Comparison of ENCODE assay signal across 9 cellular contexts in genomic region chr16:8655184-8655717, GRCh38. TPM values are rescaled to one million over a fixed set of nuclear protein-coding genes. Genes with fewer than 3 reads are reported as not detected.
DNase-seq lines count a peak whose midpoint lies in the region; ATAC-seq and TF ChIP-seq lines count a peak whose summit lies in the region.
"Had no signal": no experiment of that assay in that cellular context is flagged by ENCODE, and none has a peak within 500 bp of the region (broad histone marks: within the 10 kb centered on the region; RNA-seq: fewer than 3 reads in every experiment).

No MANE protein-coding gene starts in this region.

- H3K4me1 Mint-ChIP-seq in activated CD4-positive, alpha-beta memory T cell treated with anti-CD3 and anti-CD28 coated beads for 36 hours (ENCODE audit: low read depth) = peaks cover 18% of the 10 kb centered on the region

- H3K27ac Mint-ChIP-seq in activated CD4-positive, alpha-beta memory T cell treated with anti-CD3 and anti-CD28 coated beads for 36 hours = peak overlapping the region; percentile 64
- H3K27ac Mint-ChIP-seq: naive B cell had no signal

- CTCF ChIA-PET in activated CD4-positive, alpha-beta memory T cell treated with anti-CD3 and anti-CD28 coated beads for 36 hours (lab: Charles Lee) = interaction anchor here (0.7 to 2.6 kb wide), 13 partner anchors 19 to 281 kb away, joined by 3 to 10 read pairs (median 4); partner anchors contain the start of genes CARHSP1, METTL22 and PMM2

- no peaks in the 10 kb centered on the region for H3K9me3 Mint-ChIP-seq in activated CD4-positive, alpha-beta memory T cell treated with anti-CD3 and anti-CD28 coated beads for 36 hours
- H3K9me3 Mint-ChIP-seq: naive B cell had no signal

- peak; percentile 80 for ATAC-seq in GM19438 (IDR thresholded peaks at IDR 0.05; ENCODE audit: low read depth, unreplicated experiment)
- ATAC-seq in HG02678 (IDR thresholded peaks at IDR 0.05; ENCODE audit: unreplicated experiment) = no peak

- no peak overlapping the region for H3K4me3 Mint-ChIP-seq in activated CD4-positive, alpha-beta memory T cell treated with anti-CD3 and anti-CD28 coated beads for 36 hours

- no peak overlapping the region for H3K4me3 ChIP-seq in kidney epithelial cell (ENCODE audit: low read depth, low read length)

- no peaks in the 10 kb centered on the region for H3K36me3 Mint-ChIP-seq in activated CD4-positive, alpha-beta memory T cell treated with anti-CD3 and anti-CD28 coated beads for 36 hours

- peak; percentile 59 for TF ChIP-seq CTCF in kidney epithelial cell (IDR thresholded peaks at IDR 0.05; ENCODE audit: insufficient read depth, low read length, poor library complexity, severe bottlenecking)

- peaks cover 2% of the 10 kb centered on the region for H3K27me3 ChIP-seq in kidney epithelial cell (ENCODE audit: control insufficient read depth, insufficient read depth, low read length)

- H3K36me3 ChIP-seq in kidney epithelial cell (ENCODE audit: control insufficient read depth, insufficient read depth, low read length) = no peaks in the 10 kb centered on the region

- POLR2A ChIA-PET in activated CD4-positive, alpha-beta memory T cell treated with anti-CD3 and anti-CD28 coated beads for 36 hours (lab: Charles Lee) = no interaction called here

- intact Hi-C loops in activated CD4-positive, alpha-beta memory T cell treated with anti-CD3 and anti-CD28 coated beads for 36 hours (cut with micrococcal nuclease) = loop anchor here (1.0 to 5.0 kb wide), 6 partner anchors 20 to 482 kb away; partner anchors contain the start of genes ABAT, CARHSP1, METTL22 and PMM2

- DNase-seq in GDM1 (lab: John Stamatoyannopoulos, UW) (peak; percentile 45), HuH-7.5 (ENCODE audit: low spot score) (peak; percentile 40), kidney epithelial cell (ENCODE audit: low read depth) (no peak), GOT3 (lab: John Stamatoyannopoulos, UW) (no peak), DMS114 treated with DMSO at 0.1 percent for 48 hours (lab: John Stamatoyannopoulos, UW; ENCODE audit: unreplicated experiment) (no peak)
- peak; percentile 81 for DNase-seq in activated CD4-positive, alpha-beta memory T cell treated with anti-CD3 and anti-CD28 coated beads for 36 hours
- DNase-seq: naive B cell had no signal

- no peaks in the 10 kb centered on the region for H3K27me3 Mint-ChIP-seq in activated CD4-positive, alpha-beta memory T cell treated with anti-CD3 and anti-CD28 coated beads for 36 hours
- H3K27me3 Mint-ChIP-seq: naive B cell had no signal

RNA-seq across cellular contexts. Expression of gene ABAT, which starts 19.2 kb away (rescaled TPM):
- 10 to 100 TPM in 1 of 2 experiments, 1 to 10 TPM in 1; 8.7 to 10.0 TPM for total RNA-seq in activated CD4-positive, alpha-beta memory T cell treated with anti-CD3 and anti-CD28 coated beads for 36 hours
- 4.9 and 7.5 TPM in 2 replicates for total RNA-seq in kidney epithelial cell

RNA-seq across cellular contexts. Expression of gene METTL22, which starts 33.8 kb away (rescaled TPM):
- 10 to 100 TPM; 26.4 to 30.8 TPM for total RNA-seq in activated CD4-positive, alpha-beta memory T cell treated with anti-CD3 and anti-CD28 coated beads for 36 hours
- total RNA-seq in kidney epithelial cell = 24.5 and 34.9 TPM in 2 replicates

Comparison
In these comparisons a context has a peak if more than half of its experiments do, and no peak if none do; other contexts are left out.
1. DNase-seq: peak in GDM1 (single experiment), HuH-7.5 (single experiment) and activated CD4-positive, alpha-beta memory T cell treated with anti-CD3 and anti-CD28 coated beads for 36 hours (single experiment); none in kidney epithelial cell (single experiment), GOT3 (single experiment) and DMS114 treated with DMSO at 0.1 percent for 48 hours (single experiment).